ENCODE assay signal across 8 cellular contexts in genomic region chr12:106149096-106149784, GRCh38. TPM values are rescaled to one million over a fixed set of nuclear protein-coding genes. Genes with fewer than 3 reads are reported as not detected.
A peak's percentile ranks its signal among the peaks of the same experiment; 100 is the strongest.
DNase-seq lines count a peak whose midpoint lies in the region; ATAC-seq, FAIRE-seq and TF ChIP-seq lines count a peak whose summit lies in the region.

No MANE protein-coding gene starts in this region.

- no peak overlapping the region for H3K18ac ChIP-seq in H9 (ENCODE audit: insufficient read length, low read depth, low read length)

- no peak overlapping the region for H3K56ac ChIP-seq in H9 (ENCODE audit: insufficient read length, low read depth, low read length)

- no peak overlapping the region for H2BK20ac ChIP-seq in H9 (ENCODE audit: low read depth, low read length, poor library complexity, severe bottlenecking)

- POLR2A ChIA-PET in A549 (lab: Yijun Ruan, JAX): interaction anchor here (2.2 kb wide), 1 partner anchor 10 kb away, joined by 11 read pairs; the partner anchor contains the start of gene NUAK1

- ATAC-seq in A549 (peak; percentile 81 to 87; a peak in 4 of 6 replicates), HG03457 (IDR thresholded peaks at IDR 0.05; ENCODE audit: unreplicated experiment) (no peak), GM18858 (IDR thresholded peaks at IDR 0.05; ENCODE audit: unreplicated experiment) (no peak)

- no peak overlapping the region for H2BK15ac ChIP-seq in H9 (ENCODE audit: low read depth, low read length)

- no peak overlapping the region for H2AFZ ChIP-seq in H9 (ENCODE audit: low read length)

- no peak for TF ChIP-seq POLR2A in A549 (IDR thresholded peaks at IDR 0.05; ENCODE audit: low read length)

- no peak overlapping the region for H3K14ac ChIP-seq in H9 (ENCODE audit: insufficient read depth, low read length)

- H3K4me3 ChIP-seq in A549: no peak overlapping the region
- no peak overlapping the region for H3K4me3 ChIP-seq in WERI-Rb-1 (ENCODE audit: low read depth, low read length)
- no peak overlapping the region for H3K4me3 ChIP-seq in kidney (ENCODE audit: low read length in 2 of 2)

- TF ChIP-seq RAD21 in A549 (conservative IDR thresholded peaks at IDR 0.05 in 1 of 2, IDR thresholded peaks at IDR 0.05 in 1 of 2): peak; percentile 75 to 77

- CTCF ChIA-PET in A549 (lab: Yijun Ruan, JAX): interaction anchor here (0.6 to 7.6 kb wide), 39 partner anchors 11 to 1944 kb away, joined by 3 to 112 read pairs (median 4); partner anchors contain the start of gene NUAK1

- H3K27ac ChIP-seq in A549 (no peak overlapping the region), H9 (ENCODE audit: insufficient read length, low read depth, low read length) (no peak overlapping the region), WERI-Rb-1 (no peak overlapping the region), kidney (ENCODE audit: low read depth in 2 of 2, low read length in 2 of 2) (no peak overlapping the region)

- TF ChIP-seq CTCF in A549 (IDR thresholded peaks at IDR 0.05) (peak; percentile 83), H9 (conservative IDR thresholded peaks at IDR 0.05) (peak; percentile 71), WERI-Rb-1 (IDR thresholded peaks at IDR 0.05; ENCODE audit: low read depth, low read length) (peak; percentile 64), kidney (IDR thresholded peaks at IDR 0.05; ENCODE audit: borderline replicate concordance, extremely low read depth, insufficient read depth) (peak; percentile 54)

- H3K27me3 Mint-ChIP-seq in H9 (ENCODE audit: low read depth): no peaks in the 10 kb centered on the region

- H3K9me3 ChIP-seq in A549 (no peaks in the 10 kb centered on the region), H9 (ENCODE audit: control insufficient read depth, low read depth, low read length) (no peaks in the 10 kb centered on the region), WERI-Rb-1 (ENCODE audit: severe bottlenecking) (no peaks in the 10 kb centered on the region), kidney (ENCODE audit: control insufficient read depth in 1 of 2, low read length in 2 of 2) (no peaks in the 10 kb centered on the region)

- no peak overlapping the region for H2AK5ac ChIP-seq in H9 (ENCODE audit: insufficient read length, low read length)

- WGBS in A549 (ENCODE audit: missing lambda C conversion rate): 41% methylated on average over 10 of the region's 10 CpGs
- WGBS in H9 (ENCODE audit: extremely low coverage, insufficient read length, low lambda C conversion rate): no CpG with 5 or more reads among the region's 10 CpGs

- no peak overlapping the region for H3K27ac Mint-ChIP-seq in H9

- no peak overlapping the region for H3K4me2 ChIP-seq in A549
- H3K4me2 ChIP-seq in H9 (ENCODE audit: insufficient read depth, insufficient read length, low read length): no peak overlapping the region

- no peaks in the 10 kb centered on the region for H3K79me2 ChIP-seq in H9 (ENCODE audit: insufficient read depth, low read length)

- no peak overlapping the region for H3K4me3 Mint-ChIP-seq in H9

- FAIRE-seq in A549 (lab: Jason Lieb, UNC): no peak
- no peak for FAIRE-seq in kidney (lab: Jason Lieb, UNC)

- no peaks in the 10 kb centered on the region for H3K36me3 ChIP-seq in WERI-Rb-1
- H3K36me3 ChIP-seq in kidney (ENCODE audit: control insufficient read depth in 1 of 2, insufficient read depth in 2 of 2, low read length in 2 of 2): no peaks in the 10 kb centered on the region

- no peaks in the 10 kb centered on the region for H4K20me1 ChIP-seq in H9 (ENCODE audit: control insufficient read depth, insufficient read depth, insufficient read length)

- H2BK120ac ChIP-seq in H9 (ENCODE audit: low read depth, low read length, poor library complexity, severe bottlenecking): no peak overlapping the region

- no peaks in the 10 kb centered on the region for H3K79me1 ChIP-seq in H9 (ENCODE audit: insufficient read depth, low read depth, low read length, poor library complexity, severe bottlenecking)

- no peak overlapping the region for H4K8ac ChIP-seq in H9 (replicated peaks; ENCODE audit: insufficient read length, low read depth, low read length)

- TF ChIP-seq EP300 in A549 (IDR thresholded peaks at IDR 0.05): no peak

- H3K27me3 ChIP-seq in H9 (ENCODE audit: insufficient read depth, low read length) (no peaks in the 10 kb centered on the region), WERI-Rb-1 (ENCODE audit: insufficient read depth, low read depth, severe bottlenecking) (no peaks in the 10 kb centered on the region)

- peak; percentile 45 to 58 for DNase-seq in A549 (ENCODE audit: low read depth in 1 of 2, low spot score in 1 of 2)
- peak; percentile 58 for DNase-seq in H9
- DNase-seq in WERI-Rb-1: peak; percentile 40
- no peak for DNase-seq in kidney
- no peak for DNase-seq in NCI-H2029 (lab: John Stamatoyannopoulos, UW)
- no peak for DNase-seq in activated effector memory CD4-positive, alpha-beta T cell treated with anti-CD3 and anti-CD28 coated beads, Interleukin-2, amount 50 U/mL, for 16 hours

- no peak overlapping the region for H3K23ac ChIP-seq in H9 (ENCODE audit: insufficient read length, low read depth, low read length)

- H4K5ac ChIP-seq in H9 (ENCODE audit: insufficient read length, low read depth, low read length): no peak overlapping the region

- H3K4me1 Mint-ChIP-seq in H9: peaks cover 16 to 24% of the 10 kb centered on the region in 2 experiments

- no peaks in the 10 kb centered on the region for H3K23me2 ChIP-seq in H9 (ENCODE audit: insufficient read length, low read depth, low read length, poor library complexity, severe bottlenecking)

- H3K9me3 Mint-ChIP-seq in H9: no peaks in the 10 kb centered on the region

- no peak overlapping the region for H4K91ac ChIP-seq in H9 (ENCODE audit: insufficient read length, low read depth, low read length)

- H3K4me1 ChIP-seq in A549: peaks cover 13% of the 10 kb centered on the region; the same call in 1 of the 3 replicates
- H3K4me1 ChIP-seq in H9 (ENCODE audit: insufficient read depth, low read length): no peaks in the 10 kb centered on the region
- H3K4me1 ChIP-seq in kidney (ENCODE audit: control insufficient read depth in 1 of 2, insufficient read depth in 1 of 2, low read depth in 1 of 2, low read length in 2 of 2): peaks cover 9% of the 10 kb centered on the region in 2 donors

- intact Hi-C loops in kidney (cut with DNase I): no loop called here

- H2BK12ac ChIP-seq in H9 (ENCODE audit: insufficient read length, low read depth, low read length): no peak overlapping the region

- no peaks in the 10 kb centered on the region for H3K36me3 Mint-ChIP-seq in H9 (ENCODE audit: insufficient read depth in 1 of 3, low read depth in 3 of 3)

- H3T11ph ChIP-seq in H9 (ENCODE audit: low read length): no peak overlapping the region

- no peak overlapping the region for H3K9ac ChIP-seq in H9 (ENCODE audit: extremely low read depth, insufficient read length, low read length)
- no peak overlapping the region for H3K9ac ChIP-seq in kidney (ENCODE audit: low read length in 2 of 2)

- no peak overlapping the region for H3K4ac ChIP-seq in H9 (ENCODE audit: low read depth, low read length)

- H2BK5ac ChIP-seq in H9 (ENCODE audit: insufficient read length, low read length): no peak overlapping the region

TF ChIP-seq in A549, 52 proteins besides CTCF, POLR2A, EP300 and RAD21:
- no peak for TF ChIP-seq FOSB (CRISPR knock-in tag; IDR thresholded peaks at IDR 0.05)
- peak; percentile 79 for TF ChIP-seq SMC3 (IDR thresholded peaks at IDR 0.05)
- TF ChIP-seq MAFK (IDR thresholded peaks at IDR 0.05; ENCODE audit: partially characterized antibody): no peak
- TF ChIP-seq ZNF302 (CRISPR knock-in tag; IDR thresholded peaks at IDR 0.05): no peak
- TF ChIP-seq MAX (IDR thresholded peaks at IDR 0.05): no peak
- TF ChIP-seq NPAS2 (CRISPR knock-in tag; IDR thresholded peaks at IDR 0.05; ENCODE audit: borderline replicate concordance): no peak
- TF ChIP-seq ZFP36 (IDR thresholded peaks at IDR 0.05; ENCODE audit: borderline replicate concordance, partially characterized antibody): no peak

RNA-seq across cellular contexts. Expression of gene NUAK1, which starts 10.5 kb away (rescaled TPM):
- polyA plus RNA-seq in A549 (2011; rRNA removed) (22.3 and 25.4 TPM in 2 replicates), A549 (2017; fragmentation: RNase III; extraction: RNeasy Plus Mini Kit Qiagen cat#74134 plus additional on column Dnase treatment) (18.1 to 23.5 TPM (median 20.8 TPM) in 3 replicates), kidney (ENCODE audit: insufficient read depth, low read depth, low replicate concordance) (2.9 TPM)
- polyA plus RNA-seq in A549 (2012; cell fraction: cytosol; rRNA removed): 10.1 and 12.6 TPM in 2 replicates
- polyA plus RNA-seq in A549 (2012; cell fraction: nucleus; rRNA removed): 15.0 and 19.7 TPM in 2 replicates
- 36.7 and 38.4 TPM in 2 replicates for polyA minus RNA-seq in A549 (2011; rRNA and poly(A)+ RNA removed)
- total RNA-seq in H9 (2021) (9.5 and 10.1 TPM in 2 replicates), kidney (28.8 TPM)

Comparison
In these comparisons a context has a peak if more than half of its experiments do, and no peak if none do; other contexts are left out.
1. ATAC-seq: peak in A549 (2 of 2); none in HG03457 (single experiment) and GM18858 (single experiment).
2. DNase-seq: peak in A549 (2 of 2), H9 (single experiment) and WERI-Rb-1 (single experiment); none in kidney (single experiment), NCI-H2029 (single experiment) and activated effector memory CD4-positive, alpha-beta T cell treated with anti-CD3 and anti-CD28 coated beads, Interleukin-2, amount 50 U/mL, for 16 hours (single experiment).
3. Peak in every context shown above with its lines, with median percentiles within 50 percentile points of each other: CTCF ChIP-seq.